ENCODE assay signal across 10 cellular contexts in genomic region chr1:108474516-108474915, GRCh38. TPM values are rescaled to one million over a fixed set of nuclear protein-coding genes. Genes with fewer than 3 reads are reported as not detected.
"Had no signal": no experiment of that assay in that cellular context is flagged by ENCODE, and none has a peak within 500 bp of the region (broad histone marks: within the 10 kb centered on the region; RNA-seq: fewer than 3 reads in every experiment).

No MANE protein-coding gene starts in this region.

RNA-seq across cellular contexts. Expression of gene NBPF6, which starts 24.4 kb away (rescaled TPM):
- total RNA-seq: activated B cell treated with CpG ODN at 0.5 μM for 24 hours; activated CD4-positive, alpha-beta memory T cell treated with anti-CD3 and anti-CD28 coated beads, Interleukin-2, amount 10 ng/mL, durations not matched to agents 7 days and 5 days; activated CD4-positive, alpha-beta T cell treated with anti-CD3 and anti-CD28 coated beads for 36 hours; activated CD4-positive, alpha-beta T cell treated with anti-CD3 and anti-CD28 coated beads, Interleukin-2, amount 10 ng/mL, durations not matched to agents 7 days and 5 days; activated CD8-positive, alpha-beta memory T cell treated with anti-CD3 and anti-CD28 coated beads for 36 hours; activated CD8-positive, alpha-beta memory T cell treated with anti-CD3 and anti-CD28 coated beads, Interleukin-2, amount 10 ng/mL, durations not matched to agents 7 days and 5 days; activated CD8-positive, alpha-beta T cell treated with anti-CD3 and anti-CD28 coated beads for 36 hours; activated CD8-positive, alpha-beta T cell treated with anti-CD3 and anti-CD28 coated beads, Interleukin-2, amount 10 ng/mL, durations not matched to agents 7 days and 5 days; T-helper 2 cell treated with Interferon-gamma antibody and Interleukin-4, amounts not matched to agents 100 ng/mL and 5 ng/mL, for 36 hours; WTC11 had no signal
